6 cellular contexts compared by ENCODE assay signal in the genomic region with DNA sequence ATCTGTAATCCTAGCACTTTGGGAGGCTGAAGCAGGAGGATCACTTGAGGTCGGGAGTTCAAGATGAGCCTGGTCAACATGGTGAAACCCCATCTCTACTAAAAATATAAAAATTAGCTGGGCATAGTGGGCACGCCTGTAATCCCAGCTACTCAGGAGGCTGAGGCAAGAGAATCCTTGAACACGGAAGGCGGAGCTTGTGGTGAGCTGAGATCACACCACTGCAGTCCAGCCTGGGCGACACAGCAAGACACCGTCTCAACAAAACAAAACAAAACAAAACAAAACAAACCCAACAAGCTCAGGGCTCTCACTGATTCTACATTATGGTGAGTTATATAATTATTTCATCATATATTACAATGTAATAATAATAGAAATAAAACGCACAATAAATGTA. TPM values are rescaled to one million over a fixed set of nuclear protein-coding genes. Genes with fewer than 3 reads are reported as not detected.
"Had no signal": no experiment of that assay in that cellular context is flagged by ENCODE, and none has a peak within 500 bp of the region (broad histone marks: within the 10 kb centered on the region; RNA-seq: fewer than 3 reads in every experiment).

No MANE protein-coding gene starts in this region.

RNA-seq across cellular contexts. Expression of a gene that starts 4.2 kb away (rescaled TPM):
- total RNA-seq: activated T-helper 1 cell treated with anti-CD3 and anti-CD28 coated beads, Interleukin-12 subunit alpha, Interleukin-12 subunit beta, Interleukin-2, Interleukin-4 antibody, amounts not matched to agents 30 ng/mL and 10 ng/mL and 1 ng/mL, durations not matched to agents 14 hours and 24 hours and 36 hours; ascending aorta; astrocyte; body of pancreas; cardiac muscle cell; chondrocyte had no signal

RNA-seq across cellular contexts. Expression of a gene that starts 20.7 kb away (rescaled TPM):
- total RNA-seq: ascending aorta had no signal

RNA-seq across cellular contexts. Expression of a gene that starts 25.6 kb away (rescaled TPM):
- polyA plus RNA-seq: cardiac muscle cell had no signal
